ENCODE assay signal across 24 cellular contexts in genomic region chr16:30750876-30751465, GRCh38. TPM values are rescaled to one million over a fixed set of nuclear protein-coding genes. Genes with fewer than 3 reads are reported as not detected.
A peak's percentile ranks its signal among the peaks of the same experiment; 100 is the strongest.
DNase-seq lines count a peak whose midpoint lies in the region; ATAC-seq and TF ChIP-seq lines count a peak whose summit lies in the region.
"Had no signal": no experiment of that assay in that cellular context is flagged by ENCODE, and none has a peak within 500 bp of the region (broad histone marks: within the 10 kb centered on the region; RNA-seq: fewer than 3 reads in every experiment).

No MANE protein-coding gene starts in this region.

- CTCF ChIA-PET in CD4-positive, alpha-beta memory T cell (lab: Charles Lee; ENCODE audit: partially characterized antibody) = interaction anchor here (1.0 kb wide), 1 partner anchor 11 kb away, joined by 4 read pairs; the partner anchor contains the start of gene CFAP119

- H3K27me3 ChIP-seq in CD4-positive, CD25-positive, alpha-beta regulatory T cell (ENCODE audit: control insufficient read depth, insufficient read depth, low read length) = no peaks in the 10 kb centered on the region
- no peaks in the 10 kb centered on the region for H3K27me3 ChIP-seq in CD4-positive, alpha-beta memory T cell (ENCODE audit: insufficient read depth, low read length)
- no peaks in the 10 kb centered on the region for H3K27me3 ChIP-seq in left lung
- H3K27me3 ChIP-seq: ascending aorta, dorsolateral prefrontal cortex, heart right ventricle, upper lobe of left lung had no signal

- peaks cover 26% of the 10 kb centered on the region for H3K36me3 Mint-ChIP-seq in CD4-positive, CD25-positive, alpha-beta regulatory T cell
- H3K36me3 Mint-ChIP-seq in CD4-positive, alpha-beta memory T cell = peaks cover 24 to 43% of the 10 kb centered on the region in 2 donors
- peaks cover 69% of the 10 kb centered on the region for H3K36me3 Mint-ChIP-seq in activated T-helper 17 cell treated with anti-CD3 and anti-CD28 coated beads, Interleukin-2, amount 50 U/mL, for 72 hours (ENCODE audit: low read depth)
- H3K36me3 Mint-ChIP-seq: activated naive CD4-positive, alpha-beta T cell treated with anti-CD3 and anti-CD28 coated beads, Interleukin-2, amount 50 U/mL, for 24 hours had no signal

- intact Hi-C loops in CD4-positive, alpha-beta memory T cell (cut with micrococcal nuclease) = no loop called here
- intact Hi-C loops in left lung (cut with DNase I) = no loop called here

- no peak for ATAC-seq in CD4-positive, CD25-positive, alpha-beta regulatory T cell (ENCODE audit: low read depth in 2 of 2)
- ATAC-seq in activated T-helper 17 cell treated with anti-CD3 and anti-CD28 coated beads, Interleukin-2, amount 50 U/mL, for 72 hours (replicated peaks) = no peak
- no peak for ATAC-seq in left lung
- ATAC-seq: heart right ventricle had no signal

- H3K27ac Mint-ChIP-seq in CD4-positive, CD25-positive, alpha-beta regulatory T cell = peak overlapping the region in 1 of 3 donors; percentile 58
- H3K27ac Mint-ChIP-seq in CD4-positive, alpha-beta memory T cell = peak overlapping the region in 2 of 7 donors; percentile 1 to 61
- peak overlapping the region; percentile 56 for H3K27ac Mint-ChIP-seq in activated T-helper 17 cell treated with anti-CD3 and anti-CD28 coated beads, Interleukin-2, amount 50 U/mL, for 72 hours
- H3K27ac Mint-ChIP-seq: activated B cell treated with CpG ODN at 0.5 μM for 24 hours; activated naive CD4-positive, alpha-beta T cell treated with anti-CD3 and anti-CD28 coated beads, Interleukin-2, amount 50 U/mL, for 24 hours had no signal

- H3K36me3 ChIP-seq in CD4-positive, CD25-positive, alpha-beta regulatory T cell (ENCODE audit: control insufficient read depth, insufficient read depth, low read length) = peaks cover 31% of the 10 kb centered on the region
- peaks cover 25% of the 10 kb centered on the region for H3K36me3 ChIP-seq in CD4-positive, alpha-beta memory T cell (ENCODE audit: insufficient read depth, low read length)
- peaks cover 0 to 56% of the 10 kb centered on the region in 2 donors for H3K36me3 ChIP-seq in left lung

- peaks cover 9% of the 10 kb centered on the region for H3K4me1 ChIP-seq in CD4-positive, CD25-positive, alpha-beta regulatory T cell (ENCODE audit: control insufficient read depth, insufficient read depth, low read length, poor library complexity, severe bottlenecking)
- H3K4me1 ChIP-seq in CD4-positive, alpha-beta memory T cell (ENCODE audit: insufficient read depth, low read length) = peaks cover 7% of the 10 kb centered on the region
- peaks cover 4 to 20% of the 10 kb centered on the region in 2 donors for H3K4me1 ChIP-seq in left lung

- no peak overlapping the region for H3K27ac ChIP-seq in CD4-positive, CD25-positive, alpha-beta regulatory T cell (ENCODE audit: insufficient read depth, low read length, poor library complexity, severe bottlenecking)
- H3K27ac ChIP-seq in CD4-positive, alpha-beta memory T cell (ENCODE audit: low read depth, low read length) = no peak overlapping the region
- H3K27ac ChIP-seq in left lung = no peak overlapping the region
- H3K27ac ChIP-seq: ascending aorta, dorsolateral prefrontal cortex, epithelial cell of prostate, heart right ventricle, upper lobe of left lung had no signal

- H3K9me3 ChIP-seq in CD4-positive, CD25-positive, alpha-beta regulatory T cell (ENCODE audit: control insufficient read depth in 2 of 2, low read length in 2 of 2) = no peaks in the 10 kb centered on the region
- no peaks in the 10 kb centered on the region for H3K9me3 ChIP-seq in CD4-positive, alpha-beta memory T cell (ENCODE audit: control insufficient read depth in 1 of 2, low read length in 2 of 2)
- no peaks in the 10 kb centered on the region for H3K9me3 ChIP-seq in left lung
- H3K9me3 ChIP-seq: ascending aorta, heart right ventricle, upper lobe of left lung had no signal

- H3K4me1 Mint-ChIP-seq in CD4-positive, CD25-positive, alpha-beta regulatory T cell = peaks cover 5 to 32% (median 20%) of the 10 kb centered on the region in 4 donors
- peaks cover 14 to 33% (median 20%) of the 10 kb centered on the region in 4 donors for H3K4me1 Mint-ChIP-seq in CD4-positive, alpha-beta memory T cell
- H3K4me1 Mint-ChIP-seq in activated T-helper 17 cell treated with anti-CD3 and anti-CD28 coated beads, Interleukin-2, amount 50 U/mL, for 72 hours = peaks cover 12% of the 10 kb centered on the region

- no peak for DNase-seq in CD4-positive, CD25-positive, alpha-beta regulatory T cell
- no peak for DNase-seq in CD4-positive, alpha-beta memory T cell
- peak; percentile 29 to 49 for DNase-seq in left lung
- no peak for DNase-seq in DMS79 treated with DMSO at 0.1 percent for 48 hours (lab: John Stamatoyannopoulos, UW)
- no peak for DNase-seq in NCI-H1694 treated with DMSO at 0.1 percent for 48 hours (lab: John Stamatoyannopoulos, UW)
- no peak for DNase-seq in DMS114 treated with DMSO at 0.1 percent for 48 hours (lab: John Stamatoyannopoulos, UW; ENCODE audit: unreplicated experiment)
- no peak for DNase-seq in NCI-H1694 (lab: John Stamatoyannopoulos, UW)
- DNase-seq: activated B cell treated with CpG ODN at 0.5 μM for 24 hours; activated CD4-positive, alpha-beta memory T cell treated with anti-CD3 and anti-CD28 coated beads, Interleukin-2, amount 10 ng/mL, durations not matched to agents 7 days and 5 days; DMS153; dorsolateral prefrontal cortex; heart right ventricle; IMR-90; naive B cell; NCI-H1105 treated with DMSO at 0.1 percent for 48 hours; NCI-H2081 treated with DMSO at 0.1 percent for 48 hours; NCI-H82; stimulated activated CD8-positive, alpha-beta memory T cell treated with anti-CD3 and anti-CD28 coated beads, Interleukin-4, amount 100 ng/mL, for 48 hours; T1000 had no signal

- peak overlapping the region; percentile 22 to 94 (median 85) for H3K4me3 Mint-ChIP-seq in CD4-positive, CD25-positive, alpha-beta regulatory T cell
- H3K4me3 Mint-ChIP-seq in CD4-positive, alpha-beta memory T cell = peak overlapping the region in 6 of 8 donors; percentile 8 to 65 (median 42)
- H3K4me3 Mint-ChIP-seq in activated T-helper 17 cell treated with anti-CD3 and anti-CD28 coated beads, Interleukin-2, amount 50 U/mL, for 72 hours = no peak overlapping the region
- H3K4me3 Mint-ChIP-seq: activated CD4-positive, alpha-beta memory T cell treated with anti-CD3 and anti-CD28 coated beads, Interleukin-2, amount 10 ng/mL, durations not matched to agents 7 days and 5 days; activated naive CD4-positive, alpha-beta T cell treated with anti-CD3 and anti-CD28 coated beads, Interleukin-2, amount 50 U/mL, for 24 hours had no signal

- TF ChIP-seq CTCF in left lung (IDR thresholded peaks at IDR 0.05) = no peak

- no peaks in the 10 kb centered on the region for H3K27me3 Mint-ChIP-seq in CD4-positive, CD25-positive, alpha-beta regulatory T cell
- H3K27me3 Mint-ChIP-seq in CD4-positive, alpha-beta memory T cell = no peaks in the 10 kb centered on the region
- H3K27me3 Mint-ChIP-seq in activated T-helper 17 cell treated with anti-CD3 and anti-CD28 coated beads, Interleukin-2, amount 50 U/mL, for 72 hours = no peaks in the 10 kb centered on the region
- H3K27me3 Mint-ChIP-seq: activated B cell treated with CpG ODN at 0.5 μM for 24 hours; activated CD4-positive, alpha-beta memory T cell treated with anti-CD3 and anti-CD28 coated beads, Interleukin-2, amount 10 ng/mL, durations not matched to agents 7 days and 5 days; activated naive CD4-positive, alpha-beta T cell treated with anti-CD3 and anti-CD28 coated beads, Interleukin-2, amount 50 U/mL, for 24 hours; naive B cell had no signal

- no peak overlapping the region for H3K4me3 ChIP-seq in CD4-positive, CD25-positive, alpha-beta regulatory T cell (ENCODE audit: low read depth, low read length)
- H3K4me3 ChIP-seq in CD4-positive, alpha-beta memory T cell (ENCODE audit: low read length in 2 of 2) = no peak overlapping the region
- H3K4me3 ChIP-seq in left lung = no peak overlapping the region
- H3K4me3 ChIP-seq: ascending aorta, dorsolateral prefrontal cortex, heart right ventricle, upper lobe of left lung had no signal

- POLR2A ChIA-PET in CD4-positive, alpha-beta memory T cell (lab: Charles Lee; ENCODE audit: partially characterized antibody) = interaction anchor here (1.0 kb wide), 1 partner anchor 57 kb away, joined by 3 read pairs; no protein-coding TSS in a partner anchor

- no peaks in the 10 kb centered on the region for H3K9me3 Mint-ChIP-seq in CD4-positive, CD25-positive, alpha-beta regulatory T cell
- peaks cover 0 to 4% (median 0%) of the 10 kb centered on the region in 8 donors for H3K9me3 Mint-ChIP-seq in CD4-positive, alpha-beta memory T cell
- H3K9me3 Mint-ChIP-seq in activated T-helper 17 cell treated with anti-CD3 and anti-CD28 coated beads, Interleukin-2, amount 50 U/mL, for 72 hours = no peaks in the 10 kb centered on the region
- H3K9me3 Mint-ChIP-seq: activated B cell treated with CpG ODN at 0.5 μM for 24 hours; activated CD4-positive, alpha-beta memory T cell treated with anti-CD3 and anti-CD28 coated beads, Interleukin-2, amount 10 ng/mL, durations not matched to agents 7 days and 5 days; activated naive CD4-positive, alpha-beta T cell treated with anti-CD3 and anti-CD28 coated beads, Interleukin-2, amount 50 U/mL, for 24 hours; naive B cell had no signal

RNA-seq across cellular contexts. Expression of gene PHKG2, which starts 2.7 kb away (rescaled TPM):
- 43.9 TPM for total RNA-seq in CD4-positive, CD25-positive, alpha-beta regulatory T cell
- 10 to 100 TPM; 39.5 to 48.5 (median 44.7) TPM for polyA plus RNA-seq in CD4-positive, CD25-positive, alpha-beta regulatory T cell
- total RNA-seq in CD4-positive, alpha-beta memory T cell = 10 to 100 TPM; 54.1 to 54.9 TPM
- 10 to 100 TPM; 42.0 to 63.5 TPM for polyA plus RNA-seq in CD4-positive, alpha-beta memory T cell
- 10 to 100 TPM; 30.0 to 43.3 TPM for total RNA-seq in activated T-helper 17 cell treated with anti-CD3 and anti-CD28 coated beads, Interleukin-2, amount 50 U/mL, for 72 hours
- 10 to 100 TPM; 28.8 to 31.2 TPM for total RNA-seq in left lung

RNA-seq across cellular contexts. Expression of gene CFAP119, which starts 10.9 kb away (rescaled TPM):
- 1.8 TPM for total RNA-seq in CD4-positive, CD25-positive, alpha-beta regulatory T cell
- 1 to 10 TPM in 1 of 4 donors, under 1 TPM in 2, not detected in 1; 0.23 to 1.5 (median 0.59) TPM for polyA plus RNA-seq in CD4-positive, CD25-positive, alpha-beta regulatory T cell
- total RNA-seq in CD4-positive, alpha-beta memory T cell = 1 to 10 TPM; 2.6 to 3.4 TPM
- under 1 TPM; 0.22 to 0.42 TPM for polyA plus RNA-seq in CD4-positive, alpha-beta memory T cell
- total RNA-seq in activated T-helper 17 cell treated with anti-CD3 and anti-CD28 coated beads, Interleukin-2, amount 50 U/mL, for 72 hours = 1 to 10 TPM; 2.9 TPM
- total RNA-seq in left lung = 10 to 100 TPM in 1 of 2 donors, 1 to 10 TPM in 1; 6.6 to 10.9 TPM
- total RNA-seq: ascending aorta had no signal

RNA-seq across cellular contexts. Expression of gene RNF40, which starts 11.2 kb away (rescaled TPM):
- 66.2 TPM for total RNA-seq in CD4-positive, CD25-positive, alpha-beta regulatory T cell
- 10 to 100 TPM; 19.0 to 26.9 (median 22.9) TPM for polyA plus RNA-seq in CD4-positive, CD25-positive, alpha-beta regulatory T cell
- 100 to 1,000 TPM; 101 to 109 TPM for total RNA-seq in CD4-positive, alpha-beta memory T cell
- 10 to 100 TPM; 16.6 to 52.4 TPM for polyA plus RNA-seq in CD4-positive, alpha-beta memory T cell
- total RNA-seq in activated T-helper 17 cell treated with anti-CD3 and anti-CD28 coated beads, Interleukin-2, amount 50 U/mL, for 72 hours = 10 to 100 TPM; 90.7 to 95.1 TPM
- 10 to 100 TPM; 93.4 to 98.7 TPM for total RNA-seq in left lung

RNA-seq across cellular contexts. Expression of gene ZNF629, which starts 36.0 kb away (rescaled TPM):
- total RNA-seq in CD4-positive, CD25-positive, alpha-beta regulatory T cell = 0.49 TPM
- polyA plus RNA-seq in CD4-positive, CD25-positive, alpha-beta regulatory T cell = under 1 TPM; 0.23 to 0.79 (median 0.39) TPM
- 1 to 10 TPM; 4.7 to 5.4 TPM for total RNA-seq in CD4-positive, alpha-beta memory T cell
- polyA plus RNA-seq in CD4-positive, alpha-beta memory T cell = under 1 TPM; 0.07 to 0.94 TPM
- total RNA-seq in activated T-helper 17 cell treated with anti-CD3 and anti-CD28 coated beads, Interleukin-2, amount 50 U/mL, for 72 hours = under 1 TPM; 0.28 to 0.48 TPM
- 10 to 100 TPM; 12.3 to 13.1 TPM for total RNA-seq in left lung

RNA-seq across cellular contexts. Expression of gene SRCAP, which starts 52.0 kb away (rescaled TPM):
- 83.0 TPM for total RNA-seq in CD4-positive, CD25-positive, alpha-beta regulatory T cell
- 10 to 100 TPM in 1 of 4 donors, 1 to 10 TPM in 3; 4.9 to 12.4 (median 7.5) TPM for polyA plus RNA-seq in CD4-positive, CD25-positive, alpha-beta regulatory T cell
- total RNA-seq in CD4-positive, alpha-beta memory T cell = 100 to 1,000 TPM; 101 to 115 TPM
- polyA plus RNA-seq in CD4-positive, alpha-beta memory T cell = 10 to 100 TPM in 1 of 2 donors, 1 to 10 TPM in 1; 1.2 to 35.4 TPM
- total RNA-seq in activated T-helper 17 cell treated with anti-CD3 and anti-CD28 coated beads, Interleukin-2, amount 50 U/mL, for 72 hours = 10 to 100 TPM; 63.6 to 86.7 TPM
- 10 to 100 TPM; 57.1 to 67.4 TPM for total RNA-seq in left lung

Comparison
In these comparisons a context has a peak if more than half of its experiments do, and no peak if none do; other contexts are left out.
1. DNase-seq: peak in left lung (2 of 2); none in CD4-positive, CD25-positive, alpha-beta regulatory T cell (0 of 3), CD4-positive, alpha-beta memory T cell (0 of 5), DMS79 treated with DMSO at 0.1 percent for 48 hours (single experiment), NCI-H1694 treated with DMSO at 0.1 percent for 48 hours (single experiment), DMS114 treated with DMSO at 0.1 percent for 48 hours (single experiment) and NCI-H1694 (single experiment).